Comparison of ENCODE assay signal across 8 cellular contexts in the genomic region with DNA sequence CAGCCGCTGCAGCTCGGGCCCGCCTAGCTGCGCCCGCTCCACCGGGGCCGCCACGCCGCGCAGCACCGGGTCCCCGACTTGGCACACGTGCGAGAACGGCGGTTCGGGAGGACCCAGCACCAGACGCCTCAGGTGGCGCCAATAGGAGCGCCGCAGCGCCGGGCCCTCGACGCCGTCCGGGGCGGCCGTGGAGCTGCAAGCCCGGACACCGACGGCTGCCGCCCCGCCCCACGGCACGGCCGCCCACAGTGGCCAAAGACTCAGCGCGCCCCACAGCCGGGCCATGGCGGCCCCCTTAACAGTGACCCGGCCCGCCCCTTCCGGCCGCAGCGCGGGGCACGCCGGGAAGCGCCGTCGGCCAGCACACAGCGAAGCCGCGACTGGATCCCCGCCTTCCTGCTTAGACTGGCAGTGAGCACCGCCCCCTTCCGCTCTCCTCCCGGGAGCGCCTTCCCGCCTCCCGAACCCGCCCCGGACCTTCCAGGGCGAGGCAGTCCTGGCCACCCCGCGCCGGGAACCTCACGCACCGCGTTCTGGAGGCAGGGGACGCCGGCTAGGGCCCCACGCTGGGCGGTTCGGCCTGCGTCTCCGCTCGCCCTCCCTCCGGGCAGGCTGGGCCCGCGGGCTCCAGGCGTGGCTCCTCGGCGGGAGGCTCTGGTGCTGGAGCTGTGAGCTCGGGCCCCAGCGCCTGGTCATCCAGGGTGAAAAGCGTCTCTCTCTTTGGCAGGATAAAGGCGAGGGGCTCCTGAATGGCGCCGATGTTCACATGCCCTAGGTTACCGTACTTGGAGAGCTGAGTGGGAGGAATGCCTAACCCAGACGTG. TPM values are rescaled to one million over a fixed set of nuclear protein-coding genes. Genes with fewer than 3 reads are reported as not detected.
A peak's percentile ranks its signal among the peaks of the same experiment; 100 is the strongest.
DNase-seq lines count a peak whose midpoint lies in the region; ATAC-seq and TF ChIP-seq lines count a peak whose summit lies in the region.

A gene with protein sequence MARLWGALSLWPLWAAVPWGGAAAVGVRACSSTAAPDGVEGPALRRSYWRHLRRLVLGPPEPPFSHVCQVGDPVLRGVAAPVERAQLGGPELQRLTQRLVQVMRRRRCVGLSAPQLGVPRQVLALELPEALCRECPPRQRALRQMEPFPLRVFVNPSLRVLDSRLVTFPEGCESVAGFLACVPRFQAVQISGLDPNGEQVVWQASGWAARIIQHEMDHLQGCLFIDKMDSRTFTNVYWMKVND (minus strand): TSS at position 303 of the 824 bp plus-strand sequence. CDS start 18 bp downstream, at position 285.

- DNase-seq in CD4-positive, alpha-beta memory T cell, result peak; percentile 72 to 82 (median 78)
- peak; percentile 95 for DNase-seq in NCI-H82 (lab: John Stamatoyannopoulos, UW)
- DNase-seq in activated CD4-positive, alpha-beta memory T cell treated with anti-CD3 and anti-CD28 coated beads, Interleukin-2, amount 10 ng/mL, durations not matched to agents 7 days and 5 days, result peak; percentile 87
- DNase-seq in dorsolateral prefrontal cortex, result peak; percentile 87 to 97 (median 92)
- DNase-seq in right lobe of liver, result peak; percentile 97
- peak; percentile 87 for DNase-seq in stimulated activated CD4-positive, alpha-beta T cell treated with anti-CD3 and anti-CD28 coated beads, Interleukin-4, amount 100 ng/mL, for 24 hours

- peak within 1 kb of the TSS; percentile 83 for H3K27ac ChIP-seq in CD4-positive, alpha-beta memory T cell (ENCODE audit: low read depth, low read length)
- H3K27ac ChIP-seq in dorsolateral prefrontal cortex (peak within 1 kb of the TSS; percentile 33 to 96 (median 90)), right lobe of liver (peak within 1 kb of the TSS; percentile 60 to 95 (median 81))

- peaks cover 28% of the 10 kb centered on the region for H3K36me3 ChIP-seq in CD4-positive, alpha-beta memory T cell (ENCODE audit: insufficient read depth, low read length)
- H3K36me3 ChIP-seq in right lobe of liver, result peaks cover 0 to 44% (median 10%) of the 10 kb centered on the region in 4 donors

- ATAC-seq in GM19452 (IDR thresholded peaks at IDR 0.05; ENCODE audit: unreplicated experiment) (peak; percentile 92), HG03575 (IDR thresholded peaks at IDR 0.05; ENCODE audit: extremely low read depth, insufficient number of reproducible peaks, low FRiP score, unreplicated experiment) (peak; percentile 53), right lobe of liver (peak; percentile 86 to 95 (median 88))

- intact Hi-C loops in CD4-positive, alpha-beta memory T cell (cut with micrococcal nuclease), result loop anchor here (1.0 to 10.0 kb wide), 3 partner anchors 9 to 94 kb away; partner anchors contain the start of genes COG8, CYB5B, NIP7 and VPS4A
- intact Hi-C loops in dorsolateral prefrontal cortex (cut with DNase I) (loop anchor here in 1 of 2 donors (1.0 to 2.0 kb wide), 3 partner anchors 9 to 54 kb away; partner anchors contain the start of genes COG8, NIP7 and VPS4A), right lobe of liver (cut with DNase I) (no loop called here)

- peak in 55 of 56 donors; percentile 22 to 76 (median 51) for TF ChIP-seq CTCF in dorsolateral prefrontal cortex (IDR thresholded peaks at IDR 0.05 in 54 of 56, conservative IDR thresholded peaks at IDR 0.05 in 2 of 56; ENCODE audit: low read depth in 1 of 56, partially characterized antibody in 56 of 56)
- peak in 2 of 4 donors; percentile 19 to 32 for TF ChIP-seq CTCF in right lobe of liver (IDR thresholded peaks at IDR 0.05)

- no peaks in the 10 kb centered on the region for H3K27me3 ChIP-seq in CD4-positive, alpha-beta memory T cell (ENCODE audit: insufficient read depth, low read length)
- H3K27me3 ChIP-seq in dorsolateral prefrontal cortex (no peaks in the 10 kb centered on the region), right lobe of liver (no peaks in the 10 kb centered on the region)

- CTCF ChIA-PET in CD4-positive, alpha-beta memory T cell (lab: Charles Lee; ENCODE audit: partially characterized antibody), result interaction anchor here (1.1 to 1.6 kb wide), 2 partner anchors 11 to 12 kb away, joined by 3 read pairs; no protein-coding TSS in a partner anchor
- CTCF ChIA-PET in activated CD4-positive, alpha-beta memory T cell treated with anti-CD3 and anti-CD28 coated beads, Interleukin-2, amount 10 ng/mL, durations not matched to agents 7 days and 5 days (lab: Charles Lee), result interaction anchor here (0.5 to 2.7 kb wide), 5 partner anchors 8 to 50 kb away, joined by 3 to 15 read pairs (median 4); partner anchors contain the start of genes COG8, NIP7 and VPS4A

- POLR2A ChIA-PET in CD4-positive, alpha-beta memory T cell (lab: Charles Lee; ENCODE audit: partially characterized antibody), result interaction anchor here (1.0 to 6.3 kb wide), 11 partner anchors 9 to 424 kb away, joined by 3 to 116 read pairs (median 5); partner anchors contain the start of genes CHTF8, COG8, NIP7 and NOB1
- POLR2A ChIA-PET in activated CD4-positive, alpha-beta memory T cell treated with anti-CD3 and anti-CD28 coated beads, Interleukin-2, amount 10 ng/mL, durations not matched to agents 7 days and 5 days (lab: Charles Lee), result interaction anchor here (0.6 to 9.7 kb wide), 11 partner anchors 9 to 432 kb away, joined by 3 to 151 read pairs (median 4); partner anchors contain the start of genes COG8, CYB5B, NIP7 and NQO1

- peak; percentile 88 for TF ChIP-seq POLR2A in right lobe of liver (IDR thresholded peaks at IDR 0.05)

- peak within 1 kb of the TSS; percentile 77 to 87 (median 82) for H3K4me3 Mint-ChIP-seq in CD4-positive, alpha-beta memory T cell
- H3K4me3 Mint-ChIP-seq in activated CD4-positive, alpha-beta memory T cell treated with anti-CD3 and anti-CD28 coated beads, Interleukin-2, amount 10 ng/mL, durations not matched to agents 7 days and 5 days, result peak within 1 kb of the TSS; percentile 80

- H3K4me1 ChIP-seq in CD4-positive, alpha-beta memory T cell (ENCODE audit: insufficient read depth, low read length), result peaks cover 49% of the 10 kb centered on the region
- peaks cover 3 to 41% (median 20%) of the 10 kb centered on the region in 4 donors for H3K4me1 ChIP-seq in right lobe of liver

- peaks cover 27 to 58% (median 43%) of the 10 kb centered on the region in 4 donors for H3K4me1 Mint-ChIP-seq in CD4-positive, alpha-beta memory T cell
- H3K4me1 Mint-ChIP-seq in activated CD4-positive, alpha-beta memory T cell treated with anti-CD3 and anti-CD28 coated beads, Interleukin-2, amount 10 ng/mL, durations not matched to agents 7 days and 5 days, result peaks cover 48% of the 10 kb centered on the region

- H3K36me3 Mint-ChIP-seq in CD4-positive, alpha-beta memory T cell, result peaks cover 15 to 39% of the 10 kb centered on the region in 2 donors
- peaks cover 55% of the 10 kb centered on the region for H3K36me3 Mint-ChIP-seq in activated CD4-positive, alpha-beta memory T cell treated with anti-CD3 and anti-CD28 coated beads, Interleukin-2, amount 10 ng/mL, durations not matched to agents 7 days and 5 days (ENCODE audit: low read depth)

- WGBS in right lobe of liver (ENCODE audit: insufficient coverage, low coverage, low lambda C conversion rate, missing lambda C conversion rate), result 0% methylated on average over 5 of the region's 93 CpGs

- no peaks in the 10 kb centered on the region for H3K27me3 Mint-ChIP-seq in CD4-positive, alpha-beta memory T cell
- H3K27me3 Mint-ChIP-seq in activated CD4-positive, alpha-beta memory T cell treated with anti-CD3 and anti-CD28 coated beads, Interleukin-2, amount 10 ng/mL, durations not matched to agents 7 days and 5 days, result no peaks in the 10 kb centered on the region

- peak within 1 kb of the TSS; percentile 36 to 73 for H3K4me3 ChIP-seq in CD4-positive, alpha-beta memory T cell (ENCODE audit: low read length in 2 of 2)
- H3K4me3 ChIP-seq in dorsolateral prefrontal cortex (peak within 1 kb of the TSS; percentile 66 to 99 (median 83)), right lobe of liver (peak within 1 kb of the TSS; percentile 89 to 99 (median 95))

- no peaks in the 10 kb centered on the region for H3K9me3 Mint-ChIP-seq in CD4-positive, alpha-beta memory T cell
- H3K9me3 Mint-ChIP-seq in activated CD4-positive, alpha-beta memory T cell treated with anti-CD3 and anti-CD28 coated beads, Interleukin-2, amount 10 ng/mL, durations not matched to agents 7 days and 5 days, result no peaks in the 10 kb centered on the region

- peak within 1 kb of the TSS; percentile 49 to 90 (median 88) for H3K27ac Mint-ChIP-seq in CD4-positive, alpha-beta memory T cell
- H3K27ac Mint-ChIP-seq in activated CD4-positive, alpha-beta memory T cell treated with anti-CD3 and anti-CD28 coated beads, Interleukin-2, amount 10 ng/mL, durations not matched to agents 7 days and 5 days, result peak within 1 kb of the TSS; percentile 78

- no peaks in the 10 kb centered on the region for H3K9me3 ChIP-seq in CD4-positive, alpha-beta memory T cell (ENCODE audit: control insufficient read depth in 1 of 2, low read length in 2 of 2)
- no peaks in the 10 kb centered on the region for H3K9me3 ChIP-seq in right lobe of liver

RNA-seq across cellular contexts. Expression of the gene that starts here (rescaled TPM):
- 10 to 100 TPM; 11.8 TPM for total RNA-seq in CD4-positive, alpha-beta memory T cell
- polyA plus RNA-seq in CD4-positive, alpha-beta memory T cell, result 10 to 100 TPM; 12.6 to 18.0 TPM
- total RNA-seq in activated CD4-positive, alpha-beta memory T cell treated with anti-CD3 and anti-CD28 coated beads, Interleukin-2, amount 10 ng/mL, durations not matched to agents 7 days and 5 days, result 1 to 10 TPM; 8.8 to 9.7 TPM
- total RNA-seq in dorsolateral prefrontal cortex, result 10 to 100 TPM in 18 of 120 experiments, 1 to 10 TPM in 102; 3.5 to 17.7 (median 8.1) TPM
- 10 to 100 TPM; 13.5 to 38.5 (median 15.7) TPM for total RNA-seq in right lobe of liver

Comparison
In these comparisons a context has a peak if more than half of its experiments do, and no peak if none do; other contexts are left out.
1. Peak in every context shown above with its lines: DNase-seq, ATAC-seq, H3K4me3 ChIP-seq and H3K27ac ChIP-seq.